32 cellular contexts compared by ENCODE assay signal in the genomic region with DNA sequence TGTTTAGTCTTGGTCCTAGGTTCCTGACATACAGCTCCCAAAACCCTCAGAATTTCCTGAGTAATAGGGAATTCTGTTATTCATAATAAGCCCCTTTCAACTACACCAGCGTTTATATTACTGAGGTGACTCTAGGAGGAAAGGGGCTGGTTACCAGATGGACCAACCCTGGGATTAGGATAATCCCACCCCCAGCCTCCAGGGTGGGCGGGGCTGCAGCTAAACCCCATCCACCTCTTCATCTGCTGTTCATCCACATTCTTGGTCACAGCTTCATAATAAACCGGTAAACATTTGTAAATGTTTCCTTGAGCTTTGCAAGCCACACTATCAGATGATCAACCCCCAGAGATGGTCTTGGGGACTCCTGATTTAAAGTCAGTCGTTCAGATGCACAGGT. TPM values are rescaled to one million over a fixed set of nuclear protein-coding genes. Genes with fewer than 3 reads are reported as not detected.
A peak's percentile ranks its signal among the peaks of the same experiment; 100 is the strongest.
DNase-seq lines count a peak whose midpoint lies in the region; ATAC-seq and TF ChIP-seq lines count a peak whose summit lies in the region.
"Had no signal": no experiment of that assay in that cellular context is flagged by ENCODE, and none has a peak within 500 bp of the region (broad histone marks: within the 10 kb centered on the region; RNA-seq: fewer than 3 reads in every experiment).

No MANE protein-coding gene starts in this region.

- no peak overlapping the region for H3K4me3 ChIP-seq in mesenchymal stem cell (ENCODE audit: insufficient read depth in 1 of 2, low read depth in 1 of 2, low read length in 2 of 2)
- H3K4me3 ChIP-seq: BLaER1, GM12878, HAP-1, K562, PC-9, SJCRH30 had no signal

- H3K18ac ChIP-seq in mesenchymal stem cell (ENCODE audit: low read depth in 1 of 2, low read length in 2 of 2) = no peak overlapping the region

- H4K8ac ChIP-seq in mesenchymal stem cell (ENCODE audit: low read length) = no peak overlapping the region

- H2BK120ac ChIP-seq in mesenchymal stem cell (ENCODE audit: low read depth, low read length) = no peak overlapping the region

- no peak overlapping the region for H3K4me2 ChIP-seq in mesenchymal stem cell (ENCODE audit: low read length, poor library complexity, severe bottlenecking)
- H3K4me2 ChIP-seq: BLaER1, PC-9 had no signal

- H3K9me3 ChIP-seq in mesenchymal stem cell (ENCODE audit: control insufficient read depth, low read length) = no peaks in the 10 kb centered on the region
- H3K9me3 ChIP-seq: BLaER1, HAP-1, SJCRH30 had no signal

- H3K27ac Mint-ChIP-seq in natural killer cell = peak overlapping the region; percentile 18 to 89
- no peak overlapping the region for H3K27ac Mint-ChIP-seq in natural killer cell treated with Interleukin-12 subunit alpha and Interleukin-12 subunit beta and Interleukin-15 and Interleukin-18, amount 100 ng/mL, for 72 hours
- H3K27ac Mint-ChIP-seq: CD4-positive, CD25-positive, alpha-beta regulatory T cell; HFFc6 had no signal

- H2AK5ac ChIP-seq in mesenchymal stem cell (ENCODE audit: low read length, severe bottlenecking) = no peak overlapping the region

- H3K27me3 Mint-ChIP-seq in natural killer cell (ENCODE audit: low read depth in 2 of 2) = no peaks in the 10 kb centered on the region
- no peaks in the 10 kb centered on the region for H3K27me3 Mint-ChIP-seq in natural killer cell treated with Interleukin-12 subunit alpha and Interleukin-12 subunit beta and Interleukin-15 and Interleukin-18, amount 100 ng/mL, for 72 hours
- H3K27me3 Mint-ChIP-seq: CD4-positive, CD25-positive, alpha-beta regulatory T cell had no signal

- peaks cover 0 to 6% of the 10 kb centered on the region in 2 experiments for H3K36me3 ChIP-seq in mesenchymal stem cell (ENCODE audit: control insufficient read depth in 1 of 2, insufficient read depth in 2 of 2, low read depth in 1 of 2, low read length in 2 of 2)
- H3K36me3 ChIP-seq: BLaER1, HAP-1 had no signal

- ATAC-seq in natural killer cell = no peak
- no peak for ATAC-seq in natural killer cell treated with Interleukin-12 subunit alpha and Interleukin-12 subunit beta and Interleukin-15 and Interleukin-18, amount 100 ng/mL, for 72 hours
- no peak for ATAC-seq in HG03025 (IDR thresholded peaks at IDR 0.05; ENCODE audit: low FRiP score, unreplicated experiment)
- ATAC-seq in HG03442 (IDR thresholded peaks at IDR 0.05; ENCODE audit: unreplicated experiment) = no peak
- ATAC-seq: GM12878, K562, Right ventricle myocardium inferior, SK-N-SH treated with all-trans-retinoic acid at 6 μM for 48 hours had no signal

- H3K4me3 Mint-ChIP-seq in natural killer cell = no peak overlapping the region
- H3K4me3 Mint-ChIP-seq in natural killer cell treated with Interleukin-12 subunit alpha and Interleukin-12 subunit beta and Interleukin-15 and Interleukin-18, amount 100 ng/mL, for 72 hours = no peak overlapping the region
- H3K4me3 Mint-ChIP-seq: CD4-positive, CD25-positive, alpha-beta regulatory T cell; HFFc6 had no signal

- peaks cover 29% of the 10 kb centered on the region for H3K4me1 ChIP-seq in mesenchymal stem cell (ENCODE audit: control insufficient read depth, insufficient read depth, low read depth, low read length)

- intact Hi-C loops in natural killer cell (cut with micrococcal nuclease) = no loop called here

- peaks cover 18 to 54% of the 10 kb centered on the region in 2 donors for H3K4me1 Mint-ChIP-seq in natural killer cell
- H3K4me1 Mint-ChIP-seq in natural killer cell treated with Interleukin-12 subunit alpha and Interleukin-12 subunit beta and Interleukin-15 and Interleukin-18, amount 100 ng/mL, for 72 hours (ENCODE audit: low read depth in 2 of 2) = peaks cover 14 to 22% of the 10 kb centered on the region in 2 donors
- H3K4me1 Mint-ChIP-seq: CD4-positive, CD25-positive, alpha-beta regulatory T cell had no signal

- H3K27ac ChIP-seq in VCaP (peak overlapping the region; percentile 43), mesenchymal stem cell (ENCODE audit: low read length, poor library complexity, severe bottlenecking) (no peak overlapping the region)
- H3K27ac ChIP-seq: BLaER1, PC-9, SJCRH30 had no signal

- WGBS in mesenchymal stem cell = 92% methylated on average over 4 of the region's 4 CpGs

- H3K27me3 ChIP-seq in mesenchymal stem cell (ENCODE audit: control insufficient read depth in 1 of 2, insufficient read depth in 1 of 2, low read length in 2 of 2) = no peaks in the 10 kb centered on the region
- H3K27me3 ChIP-seq: BLaER1, SJCRH30 had no signal

- H3K9ac ChIP-seq in mesenchymal stem cell (ENCODE audit: low read length) = no peak overlapping the region
- H3K9ac ChIP-seq: BLaER1 had no signal

- H2BK15ac ChIP-seq in mesenchymal stem cell (ENCODE audit: low read depth, poor library complexity, severe bottlenecking) = peak overlapping the region; percentile 4

- peak overlapping the region in 1 of 2 experiments; percentile 46 for H2BK12ac ChIP-seq in mesenchymal stem cell (ENCODE audit: low read length in 2 of 2)

- no peaks in the 10 kb centered on the region for H3K36me3 Mint-ChIP-seq in natural killer cell
- H3K36me3 Mint-ChIP-seq in natural killer cell treated with Interleukin-12 subunit alpha and Interleukin-12 subunit beta and Interleukin-15 and Interleukin-18, amount 100 ng/mL, for 72 hours = no peaks in the 10 kb centered on the region
- H3K36me3 Mint-ChIP-seq: CD4-positive, CD25-positive, alpha-beta regulatory T cell had no signal

- H4K91ac ChIP-seq in mesenchymal stem cell (ENCODE audit: low read length) = no peak overlapping the region

- peaks cover 40% of the 10 kb centered on the region for H3K79me1 ChIP-seq in mesenchymal stem cell (replicated peaks; ENCODE audit: low read length, poor library complexity, severe bottlenecking)

- no peaks in the 10 kb centered on the region for H3K9me3 Mint-ChIP-seq in natural killer cell
- no peaks in the 10 kb centered on the region for H3K9me3 Mint-ChIP-seq in natural killer cell treated with Interleukin-12 subunit alpha and Interleukin-12 subunit beta and Interleukin-15 and Interleukin-18, amount 100 ng/mL, for 72 hours
- H3K9me3 Mint-ChIP-seq: CD4-positive, CD25-positive, alpha-beta regulatory T cell; HFFc6 had no signal

- H3K4ac ChIP-seq in mesenchymal stem cell (ENCODE audit: low read depth in 1 of 2, low read length in 2 of 2) = no peak overlapping the region

- H3K14ac ChIP-seq in mesenchymal stem cell (ENCODE audit: low read length in 2 of 2) = no peak overlapping the region

- H2BK5ac ChIP-seq in mesenchymal stem cell (ENCODE audit: low read depth, low read length, poor library complexity, severe bottlenecking) = no peak overlapping the region

- DNase-seq in natural killer cell = no peak
- DNase-seq in natural killer cell treated with Interleukin-12 subunit alpha and Interleukin-12 subunit beta and Interleukin-15 and Interleukin-18, amount 100 ng/mL, for 72 hours (ENCODE audit: low spot score) = no peak
- DNase-seq in mesenchymal stem cell = no peak
- DNase-seq in stimulated activated CD4-positive, alpha-beta T cell treated with anti-CD3 and anti-CD28 coated beads, Interleukin-4, amount 100 ng/mL, for 4 hours = no peak
- DNase-seq in activated naive CD4-positive, alpha-beta T cell (lab: John Stamatoyannopoulos, UW) = no peak
- DNase-seq: CD4-positive, CD25-positive, alpha-beta regulatory T cell; DMS79; EL; GDM1; GOT3; HFFc6; Kasumi-1; NCI-H1092 treated with DMSO at 0.1 percent for 48 hours; NCI-H1436; NCI-H187; NCI-H2081 treated with DMSO at 0.1 percent for 48 hours; NCI-H2171; NCI-H226; NCI-H510A; NCI-H748 treated with DMSO at 0.1 percent for 48 hours; NK-92 treated with Interleukin-12 subunit alpha and Interleukin-12 subunit beta, amount 100 ng/mL, for 24 hours; PC-9; SJCRH30 had no signal

- TF ChIP-seq CTCF in natural killer cell (IDR thresholded peaks at IDR 0.05) (no peak), VCaP (conservative IDR thresholded peaks at IDR 0.05) (no peak)

- no peak overlapping the region for H3K23ac ChIP-seq in mesenchymal stem cell (ENCODE audit: low read length in 2 of 2)

- no peak overlapping the region for H2AFZ ChIP-seq in mesenchymal stem cell (ENCODE audit: low read depth, low read length)
- H2AFZ ChIP-seq: PC-9 had no signal

RNA-seq across cellular contexts. Expression of gene NINL, which starts 38.3 kb away (rescaled TPM):
- total RNA-seq in natural killer cell = 1 to 10 TPM; 3.1 to 6.9 (median 4.9) TPM
- 1 to 10 TPM; 1.4 to 1.6 TPM for total RNA-seq in natural killer cell treated with Interleukin-12 subunit alpha and Interleukin-12 subunit beta and Interleukin-15 and Interleukin-18, amount 100 ng/mL, for 72 hours
- 6.8 TPM for polyA plus RNA-seq in mesenchymal stem cell (2013, experiment 1 of 2)
- 6.4 TPM for polyA plus RNA-seq in mesenchymal stem cell (2013, experiment 2 of 2)

Comparison
In these comparisons a context has a peak if more than half of its experiments do, and no peak if none do; other contexts are left out.
1. H3K27ac Mint-ChIP-seq: peak in natural killer cell (2 of 2); none in natural killer cell treated with Interleukin-12 subunit alpha and Interleukin-12 subunit beta and Interleukin-15 and Interleukin-18, amount 100 ng/mL, for 72 hours (0 of 2).